ENCODE assay signal across 14 cellular contexts in the genomic region with DNA sequence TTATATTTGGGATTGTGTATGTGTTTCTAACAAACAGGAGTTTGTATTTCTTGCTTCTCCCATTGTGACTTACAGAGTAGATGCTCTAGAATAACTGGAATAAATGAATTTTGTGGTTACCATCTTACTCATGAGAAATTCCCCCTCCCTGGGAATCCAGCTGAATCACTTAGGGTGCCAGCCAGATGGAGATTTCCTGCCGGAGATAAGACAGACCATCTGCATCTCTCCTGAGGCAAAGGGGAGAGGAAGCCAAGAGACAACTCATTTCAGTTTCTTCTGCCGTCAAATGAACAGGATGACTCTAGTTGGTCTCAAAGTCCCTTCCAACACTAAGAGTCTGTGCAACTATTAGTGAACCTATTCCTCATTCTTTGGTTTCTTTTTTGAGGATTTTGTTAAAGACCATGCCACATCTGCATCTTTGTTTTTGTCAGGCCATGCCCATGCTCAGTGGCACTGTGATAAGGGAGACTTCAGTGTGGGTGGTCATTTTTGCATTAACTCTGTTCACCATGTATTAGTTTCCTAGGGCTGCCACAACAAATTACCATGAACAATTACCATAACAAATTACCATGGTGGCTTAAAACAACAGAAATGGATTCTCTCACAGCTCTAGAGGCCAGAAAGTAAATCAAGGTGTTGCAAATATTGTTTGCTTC.
A peak's percentile ranks its signal among the peaks of the same experiment; 100 is the strongest.
DNase-seq lines count a peak whose midpoint lies in the region; ATAC-seq and TF ChIP-seq lines count a peak whose summit lies in the region.
"Had no signal": no experiment of that assay in that cellular context is flagged by ENCODE, and none has a peak within 500 bp of the region (broad histone marks: within the 10 kb centered on the region; RNA-seq: fewer than 3 reads in every experiment).

No MANE protein-coding gene starts in this region.

- TF ChIP-seq CTCF in AG09309 (IDR thresholded peaks at IDR 0.05; ENCODE audit: control insufficient read depth, insufficient read depth, low read depth, low read length, missing control alignments) (no peak), upper lobe of right lung (IDR thresholded peaks at IDR 0.05) (no peak)

- H3K36me3 Mint-ChIP-seq in activated CD8-positive, alpha-beta T cell treated with anti-CD3 and anti-CD28 coated beads, Interleukin-2, amount 10 ng/mL, durations not matched to agents 7 days and 5 days (ENCODE audit: low read depth): no peaks in the 10 kb centered on the region

- DNase-seq in AG09309 (ENCODE audit: low read depth): peak; percentile 33
- DNase-seq in HPDE6-E6E7 (ENCODE audit: extremely low spot score): peak; percentile 15
- peak; percentile 49 for DNase-seq in adipocyte (ENCODE audit: low read depth)
- peak; percentile 51 for DNase-seq in glomerular visceral epithelial cell (ENCODE audit: extremely low spot score)
- no peak for DNase-seq in SW480 (ENCODE audit: low spot score)
- no peak for DNase-seq in globus pallidus (ENCODE audit: low spot score)
- no peak for DNase-seq in activated CD8-positive, alpha-beta T cell treated with anti-CD3 and anti-CD28 coated beads, Interleukin-2, amount 10 ng/mL, durations not matched to agents 7 days and 5 days
- DNase-seq in upper lobe of right lung: no peak
- DNase-seq: aorta; NCI-H2171 treated with DMSO at 0.1 percent for 48 hours; right cardiac atrium; stimulated activated CD4-positive, alpha-beta T cell treated with anti-CD3 and anti-CD28 coated beads, Interleukin-4, amount 100 ng/mL, for 1 hour had no signal

- CTCF ChIA-PET in activated CD8-positive, alpha-beta T cell treated with anti-CD3 and anti-CD28 coated beads, Interleukin-2, amount 10 ng/mL, durations not matched to agents 7 days and 5 days (lab: Charles Lee): no interaction called here

- H3K4me1 Mint-ChIP-seq in activated CD8-positive, alpha-beta T cell treated with anti-CD3 and anti-CD28 coated beads, Interleukin-2, amount 10 ng/mL, durations not matched to agents 7 days and 5 days (ENCODE audit: low read depth): peaks cover 2% of the 10 kb centered on the region
- H3K4me1 Mint-ChIP-seq: activated T-helper 17 cell treated with anti-CD3 and anti-CD28 coated beads, Interleukin-2, amount 50 U/mL, for 72 hours had no signal

- no peaks in the 10 kb centered on the region for H3K9me3 ChIP-seq in adipocyte (ENCODE audit: control insufficient read depth, low read length)
- H3K9me3 ChIP-seq in upper lobe of right lung: no peaks in the 10 kb centered on the region
- H3K9me3 ChIP-seq: tibial nerve had no signal

- no peaks in the 10 kb centered on the region for H3K36me3 ChIP-seq in adipocyte (ENCODE audit: control insufficient read depth, insufficient read depth, low read length, severe bottlenecking)
- H3K36me3 ChIP-seq in upper lobe of right lung: no peaks in the 10 kb centered on the region
- H3K36me3 ChIP-seq: tibial nerve had no signal

- no peak for ATAC-seq in activated CD8-positive, alpha-beta T cell treated with anti-CD3 and anti-CD28 coated beads, Interleukin-2, amount 10 ng/mL, durations not matched to agents 7 days and 5 days
- no peak for ATAC-seq in upper lobe of right lung
- ATAC-seq: activated T-helper 17 cell treated with anti-CD3 and anti-CD28 coated beads, Interleukin-2, amount 50 U/mL, for 72 hours; right cardiac atrium had no signal

- H3K4me3 ChIP-seq in AG09309 (ENCODE audit: control insufficient read depth, low read depth, low read length) (no peak overlapping the region), adipocyte (ENCODE audit: low read length) (peak overlapping the region; percentile 37), upper lobe of right lung (no peak overlapping the region)
- H3K4me3 ChIP-seq: tibial nerve had no signal

- no peak overlapping the region for H3K27ac Mint-ChIP-seq in activated CD8-positive, alpha-beta T cell treated with anti-CD3 and anti-CD28 coated beads, Interleukin-2, amount 10 ng/mL, durations not matched to agents 7 days and 5 days
- H3K27ac Mint-ChIP-seq: activated T-helper 17 cell treated with anti-CD3 and anti-CD28 coated beads, Interleukin-2, amount 50 U/mL, for 72 hours had no signal

- H3K27me3 Mint-ChIP-seq in activated CD8-positive, alpha-beta T cell treated with anti-CD3 and anti-CD28 coated beads, Interleukin-2, amount 10 ng/mL, durations not matched to agents 7 days and 5 days (ENCODE audit: low read depth): peaks cover 7% of the 10 kb centered on the region

- no peak overlapping the region for H3K9ac ChIP-seq in adipocyte (ENCODE audit: low read length)

- H3K27ac ChIP-seq in upper lobe of right lung: no peak overlapping the region
- H3K27ac ChIP-seq: tibial nerve had no signal

- H3K27me3 ChIP-seq in adipocyte (replicated peaks; ENCODE audit: control insufficient read depth, insufficient read depth, low read length) (no peaks in the 10 kb centered on the region), upper lobe of right lung (no peaks in the 10 kb centered on the region)
- H3K27me3 ChIP-seq: tibial nerve had no signal

- H3K9me3 Mint-ChIP-seq in activated CD8-positive, alpha-beta T cell treated with anti-CD3 and anti-CD28 coated beads, Interleukin-2, amount 10 ng/mL, durations not matched to agents 7 days and 5 days (ENCODE audit: insufficient read depth): no peaks in the 10 kb centered on the region

- POLR2A ChIA-PET in activated CD8-positive, alpha-beta T cell treated with anti-CD3 and anti-CD28 coated beads, Interleukin-2, amount 10 ng/mL, durations not matched to agents 7 days and 5 days (lab: Charles Lee): no interaction called here

- no peak overlapping the region for H3K4me3 Mint-ChIP-seq in activated CD8-positive, alpha-beta T cell treated with anti-CD3 and anti-CD28 coated beads, Interleukin-2, amount 10 ng/mL, durations not matched to agents 7 days and 5 days
- H3K4me3 Mint-ChIP-seq: activated T-helper 17 cell treated with anti-CD3 and anti-CD28 coated beads, Interleukin-2, amount 50 U/mL, for 72 hours had no signal

- intact Hi-C loops in upper lobe of right lung (cut with DNase I): no loop called here

- H3K4me1 ChIP-seq in adipocyte (ENCODE audit: control insufficient read depth, insufficient read depth, low read length) (peaks cover 40% of the 10 kb centered on the region), upper lobe of right lung (no peaks in the 10 kb centered on the region)

Comparison
In these comparisons a context has a peak if more than half of its experiments do, and no peak if none do; other contexts are left out.
1. DNase-seq: peak in AG09309 (single experiment), HPDE6-E6E7 (single experiment), adipocyte (single experiment) and glomerular visceral epithelial cell (single experiment); none in SW480 (single experiment), globus pallidus (single experiment), activated CD8-positive, alpha-beta T cell treated with anti-CD3 and anti-CD28 coated beads, Interleukin-2, amount 10 ng/mL, durations not matched to agents 7 days and 5 days (single experiment) and upper lobe of right lung (single experiment).